24 cellular contexts compared by ENCODE assay signal in genomic region chr20:47269309-47270165, GRCh38.
DNase-seq lines count a peak whose midpoint lies in the region; ATAC-seq, FAIRE-seq and TF ChIP-seq lines count a peak whose summit lies in the region.
"Had no signal": no experiment of that assay in that cellular context is flagged by ENCODE, and none has a peak within 500 bp of the region (broad histone marks: within the 10 kb centered on the region; RNA-seq: fewer than 3 reads in every experiment).

No MANE protein-coding gene starts in this region.

- no peak overlapping the region for H3K4me3 ChIP-seq in AG10803 (ENCODE audit: low read length)
- H3K4me3 ChIP-seq in ascending aorta = no peak overlapping the region
- H3K4me3 ChIP-seq in WERI-Rb-1 (ENCODE audit: low read depth, low read length) = no peak overlapping the region
- H3K4me3 ChIP-seq: right atrium auricular region, uterus had no signal

- DNase-seq in AG10803 (ENCODE audit: low read depth) (peak; percentile 15), HTR-8/SVneo (ENCODE audit: insufficient read length, low spot score) (no peak), ascending aorta (ENCODE audit: low spot score in 2 of 2) (no peak), foreskin keratinocyte (peak; percentile 32 to 69), DMS79 (lab: John Stamatoyannopoulos, UW) (no peak), WERI-Rb-1 (no peak), hepatic stellate cell (ENCODE audit: low spot score) (no peak)
- DNase-seq: activated CD4-positive, alpha-beta T cell treated with anti-CD3 and anti-CD28 coated beads for 4 hours; activated effector memory CD4-positive, alpha-beta T cell treated with anti-CD3 and anti-CD28 coated beads, Interleukin-2, amount 50 U/mL, for 16 hours; amniotic stem cell; CD8-positive, alpha-beta T cell; central memory CD4-positive, alpha-beta T cell; kidney glomerular epithelial cell; mammary epithelial cell; NCI-H1092 treated with DMSO at 0.1 percent for 48 hours; NCI-H2029 treated with DMSO at 0.1 percent for 48 hours; NCI-H524; occipital lobe; stimulated activated CD4-positive, alpha-beta T cell treated with anti-CD3 and anti-CD28 coated beads, Interleukin-15, amount 100 ng/mL, for 24 hours; SW 1271; uterus had no signal

- H3K27me3 ChIP-seq in ascending aorta = no peaks in the 10 kb centered on the region
- H3K27me3 ChIP-seq in foreskin keratinocyte = no peaks in the 10 kb centered on the region
- H3K27me3 ChIP-seq in WERI-Rb-1 (ENCODE audit: insufficient read depth, low read depth, severe bottlenecking) = no peaks in the 10 kb centered on the region
- H3K27me3 ChIP-seq: right atrium auricular region, uterus had no signal

- H3K36me3 ChIP-seq in ascending aorta = peaks cover 4 to 5% of the 10 kb centered on the region in 2 donors
- H3K36me3 ChIP-seq in WERI-Rb-1 = peaks cover 58% of the 10 kb centered on the region
- H3K36me3 ChIP-seq: uterus had no signal

- H3K27ac ChIP-seq in ascending aorta = peak overlapping the region; percentile 1 to 52
- H3K27ac ChIP-seq in foreskin keratinocyte = no peak overlapping the region
- H3K27ac ChIP-seq in WERI-Rb-1 = no peak overlapping the region
- H3K27ac ChIP-seq: epithelial cell of prostate, right atrium auricular region had no signal

- FAIRE-seq in HTR-8/SVneo (lab: Jason Lieb, UNC) = peak; percentile 59

- H3K4me1 ChIP-seq in ascending aorta (peaks cover 5 to 29% of the 10 kb centered on the region in 2 donors), foreskin keratinocyte (peaks cover 16% of the 10 kb centered on the region)

- intact Hi-C loops in ascending aorta (cut with DNase I) = loop anchor here (5.0 kb wide), 2 partner anchors 72 to 233 kb away; partner anchors contain the start of gene NCOA3

- no peaks in the 10 kb centered on the region for H3K9me3 ChIP-seq in ascending aorta
- H3K9me3 ChIP-seq in WERI-Rb-1 (ENCODE audit: severe bottlenecking) = no peaks in the 10 kb centered on the region
- H3K9me3 ChIP-seq: right atrium auricular region, uterus had no signal

- TF ChIP-seq CTCF in AG10803 (conservative IDR thresholded peaks at IDR 0.05; ENCODE audit: low read length) (no peak), ascending aorta (IDR thresholded peaks at IDR 0.05) (no peak), foreskin keratinocyte (conservative IDR thresholded peaks at IDR 0.05) (no peak), WERI-Rb-1 (IDR thresholded peaks at IDR 0.05; ENCODE audit: low read depth, low read length) (no peak)

- ATAC-seq in foreskin keratinocyte (peak; percentile 53), GM21529 (IDR thresholded peaks at IDR 0.05; ENCODE audit: unreplicated experiment) (no peak)
- ATAC-seq: CD8-positive, alpha-beta T cell had no signal

Comparison
In these comparisons a context has a peak if more than half of its experiments do, and no peak if none do; other contexts are left out.
1. DNase-seq: peak in AG10803 (single experiment) and foreskin keratinocyte (2 of 2); none in HTR-8/SVneo (single experiment), ascending aorta (0 of 2), DMS79 (single experiment), WERI-Rb-1 (single experiment) and hepatic stellate cell (single experiment).
2. H3K27ac ChIP-seq: peak in ascending aorta (2 of 2); none in foreskin keratinocyte (single experiment) and WERI-Rb-1 (single experiment).